In genomic region chr13:41231786-41232185, GRCh38 we compare ENCODE assay signal across 12 cellular contexts. TPM values are rescaled to one million over a fixed set of nuclear protein-coding genes. Genes with fewer than 3 reads are reported as not detected.
DNase-seq lines count a peak whose midpoint lies in the region; ATAC-seq and TF ChIP-seq lines count a peak whose summit lies in the region.
"Had no signal": no experiment of that assay in that cellular context is flagged by ENCODE, and none has a peak within 500 bp of the region (broad histone marks: within the 10 kb centered on the region; RNA-seq: fewer than 3 reads in every experiment).

No MANE protein-coding gene starts in this region.

- no peaks in the 10 kb centered on the region for H3K36me3 Mint-ChIP-seq in endothelial cell (ENCODE audit: low read depth, unreplicated experiment)

- H3K4me1 Mint-ChIP-seq in endothelial cell (ENCODE audit: unreplicated experiment), result peaks cover 23% of the 10 kb centered on the region

- H3K36me3 ChIP-seq in adrenal gland (replicated peaks in 1 of 2) (no peaks in the 10 kb centered on the region), right lobe of liver (no peaks in the 10 kb centered on the region)

- no peaks in the 10 kb centered on the region for H3K9me3 ChIP-seq in adrenal gland (replicated peaks in 1 of 3)
- no peaks in the 10 kb centered on the region for H3K9me3 ChIP-seq in right lobe of liver

- peak; percentile 42 for DNase-seq in DMS153 treated with DMSO at 0.1 percent for 48 hours (lab: John Stamatoyannopoulos, UW; ENCODE audit: unreplicated experiment)
- peak in 6 of 7 donors; percentile 33 to 62 (median 42) for DNase-seq in adrenal gland
- DNase-seq in right lobe of liver, result peak in 1 of 3 donors; percentile 54
- DNase-seq in HuH-7.5 (ENCODE audit: low spot score), result no peak
- no peak for DNase-seq in endothelial cell (ENCODE audit: low spot score)
- DNase-seq in activated effector memory CD4-positive, alpha-beta T cell treated with anti-CD3 and anti-CD28 coated beads, Interleukin-2, amount 50 U/mL, for 16 hours, result no peak
- DNase-seq: activated CD4-positive, alpha-beta T cell treated with anti-CD3 and anti-CD28 coated beads for 1 hour; foreskin melanocyte; KG1; substantia nigra had no signal

- H3K9me3 Mint-ChIP-seq in endothelial cell (ENCODE audit: unreplicated experiment), result no peaks in the 10 kb centered on the region

- H3K4me3 ChIP-seq in adrenal gland (no peak overlapping the region), right lobe of liver (no peak overlapping the region)

- no peak overlapping the region for H3K4me3 Mint-ChIP-seq in endothelial cell (ENCODE audit: unreplicated experiment)

- H3K27me3 Mint-ChIP-seq in endothelial cell (ENCODE audit: unreplicated experiment), result no peaks in the 10 kb centered on the region

- no peak overlapping the region for H3K27ac Mint-ChIP-seq in endothelial cell (ENCODE audit: unreplicated experiment)

- TF ChIP-seq POLR2A in adrenal gland (IDR thresholded peaks at IDR 0.05), result no peak
- TF ChIP-seq POLR2A in right lobe of liver (IDR thresholded peaks at IDR 0.05), result no peak

- H3K4me1 ChIP-seq in adrenal gland (replicated peaks in 1 of 2) (peaks cover 0 to 3% of the 10 kb centered on the region in 2 donors), right lobe of liver (peaks cover 0 to 15% (median 7%) of the 10 kb centered on the region in 4 donors)

- ATAC-seq in HG03064 (IDR thresholded peaks at IDR 0.05; ENCODE audit: low read depth, unreplicated experiment) (peak; percentile 76), right lobe of liver (peak; percentile 40 to 84 (median 48)), HG03571 (IDR thresholded peaks at IDR 0.05; ENCODE audit: unreplicated experiment) (no peak)

- H3K27ac ChIP-seq in adrenal gland (no peak overlapping the region), right lobe of liver (no peak overlapping the region)

- H3K27me3 ChIP-seq in adrenal gland (no peaks in the 10 kb centered on the region), right lobe of liver (no peaks in the 10 kb centered on the region)

- intact Hi-C loops in adrenal gland (cut with DNase I) (loop anchor here in 1 of 2 donors (10.0 kb wide), 1 partner anchor 157 kb away; no protein-coding TSS in a partner anchor), right lobe of liver (cut with DNase I) (no loop called here)

- 84 to 96% (median 91%) methylated on average over 3 of the region's 3 CpGs for WGBS in adrenal gland, 4 donors
- 83% methylated on average over 3 of the region's 3 CpGs for WGBS in right lobe of liver (ENCODE audit: insufficient coverage, low coverage, low lambda C conversion rate, missing lambda C conversion rate)

- TF ChIP-seq CTCF in adrenal gland (IDR thresholded peaks at IDR 0.05), result no peak
- TF ChIP-seq CTCF in right lobe of liver (IDR thresholded peaks at IDR 0.05), result no peak
- TF ChIP-seq CTCF in endothelial cell (IDR thresholded peaks at IDR 0.05; ENCODE audit: unreplicated experiment), result no peak

RNA-seq across cellular contexts. Expression of gene MTRF1, which starts 31.6 kb away (rescaled TPM):
- total RNA-seq in adrenal gland, result 10 to 100 TPM in 5 of 8 donors, 1 to 10 TPM in 3; 6.8 to 21.8 (median 12.3) TPM
- 10 to 100 TPM; 17.4 to 27.4 (median 19.3) TPM for polyA plus RNA-seq in adrenal gland
- 10 to 100 TPM in 1 of 6 experiments, 1 to 10 TPM in 5; 6.0 to 10.5 (median 7.4) TPM for total RNA-seq in right lobe of liver
- total RNA-seq in endothelial cell (ENCODE audit: unreplicated experiment), result 10.1 TPM

RNA-seq across cellular contexts. Expression of gene KBTBD7, which starts 37.4 kb away (rescaled TPM):
- 10 to 100 TPM in 3 of 8 donors, 1 to 10 TPM in 5; 6.9 to 13.7 (median 9.7) TPM for total RNA-seq in adrenal gland
- polyA plus RNA-seq in adrenal gland, result 1 to 10 TPM; 2.3 to 8.1 (median 2.7) TPM
- 1 to 10 TPM; 3.0 to 6.7 (median 5.5) TPM for total RNA-seq in right lobe of liver
- total RNA-seq in endothelial cell (ENCODE audit: unreplicated experiment), result 9.0 TPM

Comparison
In these comparisons a context has a peak if more than half of its experiments do, and no peak if none do; other contexts are left out.
1. DNase-seq: peak in DMS153 treated with DMSO at 0.1 percent for 48 hours (single experiment) and adrenal gland (6 of 7); none in HuH-7.5 (single experiment), endothelial cell (single experiment) and activated effector memory CD4-positive, alpha-beta T cell treated with anti-CD3 and anti-CD28 coated beads, Interleukin-2, amount 50 U/mL, for 16 hours (single experiment).